ENCODE assay signal across 18 cellular contexts in the genomic region with DNA sequence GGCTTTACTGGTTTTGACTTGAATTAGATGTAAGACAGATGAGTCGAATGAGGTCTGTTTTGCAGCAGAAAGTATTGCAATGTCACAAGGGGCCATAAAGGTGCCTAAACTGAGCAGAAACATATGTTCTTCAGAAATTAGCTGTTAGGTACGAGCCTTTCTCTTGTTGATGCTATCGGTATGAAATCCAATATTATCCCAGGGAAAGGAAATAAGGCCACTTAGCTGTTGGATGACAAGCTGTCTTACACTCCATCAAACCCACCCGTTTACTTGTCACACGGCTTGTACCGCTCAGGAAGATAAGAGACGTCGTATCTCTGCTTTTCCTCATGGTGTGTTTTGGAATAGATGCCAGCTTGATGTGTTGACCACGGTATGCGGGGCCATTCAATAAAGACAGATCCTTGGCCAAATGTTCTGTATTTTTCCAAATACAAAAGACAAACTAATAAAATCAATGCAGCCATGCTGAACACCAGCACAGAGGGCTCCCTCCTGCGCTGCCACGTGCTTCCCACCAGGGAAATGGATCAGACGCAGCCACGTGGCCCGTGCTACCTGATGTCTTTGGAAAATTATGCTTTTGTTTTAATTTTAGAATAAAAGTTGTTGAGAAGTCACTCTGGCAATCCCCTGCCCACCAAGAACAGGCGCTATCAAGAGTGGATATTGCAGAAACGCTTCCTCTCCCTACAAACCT.
"Had no signal": no experiment of that assay in that cellular context is flagged by ENCODE, and none has a peak within 500 bp of the region (broad histone marks: within the 10 kb centered on the region; RNA-seq: fewer than 3 reads in every experiment).

No MANE protein-coding gene starts in this region.

- H3K9me3 ChIP-seq: esophagus muscularis mucosa, transverse colon had no signal

- H3K36me3 ChIP-seq: esophagus muscularis mucosa, transverse colon had no signal

- H3K27ac ChIP-seq: esophagus muscularis mucosa had no signal

- ATAC-seq: left ventricle myocardium superior; naive thymus-derived CD8-positive, alpha-beta T cell had no signal

- H3K4me1 ChIP-seq: transverse colon had no signal

- DNase-seq: activated CD4-positive, alpha-beta T cell treated with anti-CD3 and anti-CD28 coated beads for 1 hour; activated CD4-positive, alpha-beta T cell treated with anti-CD3 and anti-CD28 coated beads, Interleukin-2, amount 50 U/mL, for 4 hours; activated naive CD4-positive, alpha-beta T cell; activated naive CD8-positive, alpha-beta T cell treated with anti-CD3 and anti-CD28 coated beads, Interleukin-2, amount 10 ng/mL, durations not matched to agents 7 days and 5 days; activated T-cell treated with anti-CD3 and anti-CD28 coated beads for 4 hours; cortex of kidney; effector CD4-positive, alpha-beta T cell; hippocampal formation; kidney; left ventricle myocardium superior; naive thymus-derived CD8-positive, alpha-beta T cell; nucleus accumbens; stimulated activated CD4-positive, alpha-beta T cell treated with anti-CD3 and anti-CD28 coated beads, Interleukin-4, amount 100 ng/mL, for 4 hours; stimulated activated CD8-positive, alpha-beta memory T cell treated with anti-CD3 and anti-CD28 coated beads, Interleukin-4, amount 100 ng/mL, for 48 hours; stimulated activated naive CD4-positive, alpha-beta T cell treated with Interleukin-2 at 50 U/mL for 16 hours; T1000; transverse colon had no signal

- H3K4me3 ChIP-seq: esophagus muscularis mucosa, transverse colon had no signal

- H3K27me3 ChIP-seq: esophagus muscularis mucosa, transverse colon had no signal
